ENCODE assay signal across 9 cellular contexts in the genomic region with DNA sequence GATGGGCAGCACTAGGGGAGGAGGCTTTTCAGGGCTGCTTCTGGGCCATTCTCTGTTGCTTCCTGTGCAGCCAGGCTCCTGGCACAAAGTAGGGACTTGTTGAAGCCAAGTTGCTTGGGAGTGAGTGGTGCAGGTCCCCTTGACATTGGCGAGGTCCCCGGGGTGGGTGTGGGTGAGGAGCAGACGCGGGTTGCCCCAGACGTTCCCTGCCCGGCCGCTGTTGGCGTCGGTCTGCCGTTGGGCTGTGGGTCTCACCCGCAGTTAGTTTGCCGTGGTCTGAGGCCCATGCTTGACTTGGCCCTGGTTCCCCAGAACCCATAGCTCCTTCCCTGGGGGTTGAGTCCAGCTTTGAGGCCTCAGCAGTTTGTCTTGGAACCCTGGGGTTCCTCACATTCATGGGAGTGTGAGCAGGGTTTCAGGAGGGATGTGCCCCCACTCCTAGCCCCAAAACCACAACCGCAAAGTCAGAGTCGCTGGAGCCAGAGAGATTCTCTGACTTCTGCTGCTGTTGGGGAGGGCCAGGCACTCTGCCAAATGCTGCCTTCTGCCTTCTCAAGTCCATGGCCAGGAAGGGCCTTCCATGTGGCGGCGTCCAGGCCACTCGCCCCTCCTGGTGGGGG.
DNase-seq lines count a peak whose midpoint lies in the region; ATAC-seq and TF ChIP-seq lines count a peak whose summit lies in the region.
"Had no signal": no experiment of that assay in that cellular context is flagged by ENCODE, and none has a peak within 500 bp of the region (broad histone marks: within the 10 kb centered on the region; RNA-seq: fewer than 3 reads in every experiment).

No MANE protein-coding gene starts in this region.

- peaks cover 46% of the 10 kb centered on the region for H3K4me1 Mint-ChIP-seq in CD4-positive, alpha-beta T cell (ENCODE audit: low read depth)

- ATAC-seq in CD4-positive, alpha-beta T cell (ENCODE audit: poor library complexity): peak; percentile 48
- ATAC-seq: HCT116 had no signal

- CTCF ChIA-PET in CD4-positive, alpha-beta T cell (lab: Charles Lee): no interaction called here

- WGBS in stomach, 5 donors: 36 to 53% (median 45%) methylated on average over 11 to 17 of the region's 17 CpGs

- peak overlapping the region; percentile 72 for H3K4me3 Mint-ChIP-seq in CD4-positive, alpha-beta T cell

- intact Hi-C loops in CD4-positive, alpha-beta T cell (cut with DNase I, micrococcal nuclease): no loop called here
- intact Hi-C loops in stomach (cut with DNase I; ENCODE audit: low total_unique reads): no loop called here

- H3K27me3 ChIP-seq in CD4-positive, alpha-beta T cell (ENCODE audit: control insufficient read depth, insufficient read depth, low read length): no peaks in the 10 kb centered on the region
- H3K27me3 ChIP-seq in stomach: no peaks in the 10 kb centered on the region

- peaks cover 6 to 29% (median 23%) of the 10 kb centered on the region in 4 donors for H3K36me3 ChIP-seq in stomach

- H3K9me3 Mint-ChIP-seq in CD4-positive, alpha-beta T cell: no peaks in the 10 kb centered on the region

- H3K4me1 ChIP-seq in stomach: peaks cover 63 to 96% (median 82%) of the 10 kb centered on the region in 4 donors

- no peak for TF ChIP-seq EP300 in stomach (IDR thresholded peaks at IDR 0.05)

- H3K36me3 Mint-ChIP-seq in CD4-positive, alpha-beta T cell (ENCODE audit: low read depth): no peaks in the 10 kb centered on the region

- no peak overlapping the region for H3K4me3 ChIP-seq in stomach

- POLR2A ChIA-PET in CD4-positive, alpha-beta T cell (lab: Charles Lee): interaction anchor here (1.0 to 3.0 kb wide), 2 partner anchors 12 to 22 kb away, joined by 3 to 11 read pairs; no protein-coding TSS in a partner anchor

- H3K27me3 Mint-ChIP-seq in CD4-positive, alpha-beta T cell: no peaks in the 10 kb centered on the region

- no peak overlapping the region for H3K27ac ChIP-seq in CD4-positive, alpha-beta T cell (ENCODE audit: low read depth, low read length)
- peak overlapping the region in 4 of 5 donors; percentile 42 to 85 (median 74) for H3K27ac ChIP-seq in stomach

- TF ChIP-seq POLR2A in stomach (IDR thresholded peaks at IDR 0.05): no peak

- H3K27ac Mint-ChIP-seq in CD4-positive, alpha-beta T cell: peak overlapping the region; percentile 67

- DNase-seq in CD4-positive, alpha-beta T cell: peak in 8 of 10 experiments; percentile 19 to 47 (median 24)
- DNase-seq in NOMO-1 (lab: John Stamatoyannopoulos, UW; ENCODE audit: unreplicated experiment in 2 of 2) (peak; percentile 66 to 73), amygdala (lab: John Stamatoyannopoulos, UW) (peak in 36 of 56 donors; percentile 19 to 73 (median 48)), hippocampal formation (lab: John Stamatoyannopoulos, UW) (peak; percentile 5 to 48), stomach (peak; percentile 63), epidermal melanocyte (ENCODE audit: insufficient read length, low spot score) (no peak), retina (no peak), NCI-H774 (lab: John Stamatoyannopoulos, UW) (no peak)

- TF ChIP-seq CTCF in CD4-positive, alpha-beta T cell (IDR thresholded peaks at IDR 0.05): no peak
- TF ChIP-seq CTCF in stomach (IDR thresholded peaks at IDR 0.05): no peak

- H3K9me3 ChIP-seq in CD4-positive, alpha-beta T cell (ENCODE audit: control insufficient read depth, low read length): peaks cover 5% of the 10 kb centered on the region
- H3K9me3 ChIP-seq in stomach: peaks cover 0 to 6% (median 0%) of the 10 kb centered on the region in 4 donors

Comparison
In these comparisons a context has a peak if more than half of its experiments do, and no peak if none do; other contexts are left out.
1. DNase-seq: peak in CD4-positive, alpha-beta T cell (8 of 10), NOMO-1 (2 of 2), amygdala (36 of 56), hippocampal formation (2 of 2) and stomach (single experiment); none in epidermal melanocyte (single experiment), retina (single experiment) and NCI-H774 (single experiment).